ENCODE assay signal across 12 cellular contexts in the genomic region with DNA sequence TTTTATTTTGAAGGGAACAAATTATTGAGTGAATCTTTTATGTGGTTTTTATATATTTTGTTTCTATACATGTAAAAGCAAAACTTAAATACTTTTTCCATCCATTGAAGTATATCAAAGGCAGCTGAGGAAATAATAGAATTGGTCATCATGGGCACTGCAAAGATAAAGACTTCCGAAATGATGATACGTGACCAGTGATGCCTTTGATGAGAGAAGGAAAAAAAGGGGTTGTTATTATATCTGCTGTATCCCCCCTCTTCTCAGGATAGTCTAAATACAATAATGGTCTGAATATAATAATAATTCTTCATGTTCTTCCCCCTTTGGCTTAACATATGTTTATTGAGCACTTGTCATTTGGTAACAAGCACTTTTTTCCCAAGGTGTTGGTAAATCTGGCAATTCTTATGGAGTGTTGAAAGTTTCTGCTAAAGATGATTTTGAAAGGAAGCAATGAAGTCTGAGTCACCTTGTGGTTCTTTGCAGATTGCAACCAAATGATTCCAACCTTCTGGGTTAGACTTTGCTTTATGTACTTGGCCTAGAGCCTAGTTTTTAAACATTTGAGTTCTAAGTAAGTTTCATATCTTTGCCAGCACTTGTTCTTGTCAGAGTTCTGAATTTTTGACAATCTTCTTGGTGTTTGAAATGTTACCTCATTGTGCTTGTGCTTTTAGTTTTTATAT.
DNase-seq lines count a peak whose midpoint lies in the region; ATAC-seq and TF ChIP-seq lines count a peak whose summit lies in the region.
"Had no signal": no experiment of that assay in that cellular context is flagged by ENCODE, and none has a peak within 500 bp of the region (broad histone marks: within the 10 kb centered on the region; RNA-seq: fewer than 3 reads in every experiment).

No MANE protein-coding gene starts in this region.

- peaks cover 28% of the 10 kb centered on the region for H3K36me3 Mint-ChIP-seq in activated naive CD8-positive, alpha-beta T cell treated with anti-CD3 and anti-CD28 coated beads, Interleukin-2, amount 50 U/mL, for 24 hours (ENCODE audit: low read depth)

- POLR2A ChIA-PET in HEK293 (lab: Yijun Ruan, JAX) = no interaction called here

- no peaks in the 10 kb centered on the region for H3K4me1 ChIP-seq in HEK293 (ENCODE audit: control insufficient read depth, insufficient read depth, low read length)
- H3K4me1 ChIP-seq: uterus had no signal

- peaks cover 28% of the 10 kb centered on the region for H3K4me1 Mint-ChIP-seq in activated naive CD8-positive, alpha-beta T cell treated with anti-CD3 and anti-CD28 coated beads, Interleukin-2, amount 50 U/mL, for 24 hours
- H3K4me1 Mint-ChIP-seq: naive B cell had no signal

- peak; percentile 49 for ATAC-seq in activated naive CD8-positive, alpha-beta T cell treated with anti-CD3 and anti-CD28 coated beads, Interleukin-2, amount 50 U/mL, for 24 hours
- no peak for ATAC-seq in GM18511 (IDR thresholded peaks at IDR 0.05; ENCODE audit: unreplicated experiment)
- ATAC-seq in HG02840 (IDR thresholded peaks at IDR 0.05; ENCODE audit: low FRiP score, unreplicated experiment) = no peak
- no peak for ATAC-seq in GM21381 (IDR thresholded peaks at IDR 0.05; ENCODE audit: unreplicated experiment)

- H3K27me3 Mint-ChIP-seq in activated naive CD8-positive, alpha-beta T cell treated with anti-CD3 and anti-CD28 coated beads, Interleukin-2, amount 50 U/mL, for 24 hours = no peaks in the 10 kb centered on the region
- H3K27me3 Mint-ChIP-seq: naive B cell had no signal

- no peak overlapping the region for H3K4me3 ChIP-seq in HEK293 (ENCODE audit: low read depth, low read length)
- H3K4me3 ChIP-seq: uterus had no signal

- H3K9me3 ChIP-seq in HEK293 (ENCODE audit: control insufficient read depth, insufficient read depth, low read depth, low read length) = no peaks in the 10 kb centered on the region
- H3K9me3 ChIP-seq: uterus had no signal

- no peak overlapping the region for H3K27ac ChIP-seq in HEK293 (ENCODE audit: extremely low read depth, low read depth, low read length)
- H3K27ac ChIP-seq: uterus had no signal

- no peak overlapping the region for H3K4me3 Mint-ChIP-seq in activated naive CD8-positive, alpha-beta T cell treated with anti-CD3 and anti-CD28 coated beads, Interleukin-2, amount 50 U/mL, for 24 hours
- H3K4me3 Mint-ChIP-seq: naive B cell had no signal

- TF ChIP-seq CTCF in HEK293 (tag by site-specific recombination; IDR thresholded peaks at IDR 0.05) = no peak

- peak overlapping the region; percentile 39 for H3K27ac Mint-ChIP-seq in activated naive CD8-positive, alpha-beta T cell treated with anti-CD3 and anti-CD28 coated beads, Interleukin-2, amount 50 U/mL, for 24 hours

- H3K36me3 ChIP-seq in HEK293 (ENCODE audit: control insufficient read depth in 2 of 2, insufficient read depth in 1 of 2, low read length in 2 of 2) = peaks cover 87 to 95% of the 10 kb centered on the region in 2 experiments
- H3K36me3 ChIP-seq: uterus had no signal

- H3K9me3 Mint-ChIP-seq in activated naive CD8-positive, alpha-beta T cell treated with anti-CD3 and anti-CD28 coated beads, Interleukin-2, amount 50 U/mL, for 24 hours = no peaks in the 10 kb centered on the region
- H3K9me3 Mint-ChIP-seq: naive B cell had no signal

- peak; percentile 72 for DNase-seq in AG08395 (ENCODE audit: low spot score)
- DNase-seq in activated naive CD8-positive, alpha-beta T cell treated with anti-CD3 and anti-CD28 coated beads, Interleukin-2, amount 50 U/mL, for 24 hours = no peak
- peak; percentile 94 for DNase-seq in iris pigment epithelial cell (ENCODE audit: low read depth)
- DNase-seq in G401 (ENCODE audit: low spot score) = no peak
- DNase-seq: naive B cell; NCI-H2029; stimulated activated CD4-positive, alpha-beta T cell treated with anti-CD3 and anti-CD28 coated beads, Interleukin-4, amount 100 ng/mL, for 4 hours; uterus had no signal

- CTCF ChIA-PET in HEK293 (lab: Yijun Ruan, JAX) = interaction anchor here (0.6 to 4.2 kb wide), 9 partner anchors 8 to 1622 kb away, joined by 3 to 25 read pairs (median 3); no protein-coding TSS in a partner anchor

- in situ Hi-C loops in G401 (cut with HindIII; ENCODE audit: low sequenced_read_pairs) = no loop called here

TF ChIP-seq in HEK293, 187 proteins besides CTCF, POLR2A, EP300 and RAD21:
- no peak for TF ChIP-seq ZBTB48 (tag by site-specific recombination; IDR thresholded peaks at IDR 0.05)
- TF ChIP-seq, protein P1, sequence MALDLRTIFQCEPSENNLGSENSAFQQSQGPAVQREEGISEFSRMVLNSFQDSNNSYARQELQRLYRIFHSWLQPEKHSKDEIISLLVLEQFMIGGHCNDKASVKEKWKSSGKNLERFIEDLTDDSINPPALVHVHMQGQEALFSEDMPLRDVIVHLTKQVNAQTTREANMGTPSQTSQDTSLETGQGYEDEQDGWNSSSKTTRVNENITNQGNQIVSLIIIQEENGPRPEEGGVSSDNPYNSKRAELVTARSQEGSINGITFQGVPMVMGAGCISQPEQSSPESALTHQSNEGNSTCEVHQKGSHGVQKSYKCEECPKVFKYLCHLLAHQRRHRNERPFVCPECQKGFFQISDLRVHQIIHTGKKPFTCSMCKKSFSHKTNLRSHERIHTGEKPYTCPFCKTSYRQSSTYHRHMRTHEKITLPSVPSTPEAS (tag by site-specific recombination; IDR thresholded peaks at IDR 0.05) = no peak
- no peak for TF ChIP-seq ZXDB (tag by site-specific recombination; IDR thresholded peaks at IDR 0.05)
- TF ChIP-seq ZNF37A (tag by site-specific recombination; IDR thresholded peaks at IDR 0.05) = no peak
- TF ChIP-seq ZNF677 (tag by site-specific recombination; IDR thresholded peaks at IDR 0.05) = peak; percentile 74
- TF ChIP-seq GFI1B (tag by site-specific recombination; IDR thresholded peaks at IDR 0.05) = peak; percentile 10; the same call in 1 of the 2 replicates
- no peak for TF ChIP-seq ZNF585B (tag by site-specific recombination; IDR thresholded peaks at IDR 0.05)
- TF ChIP-seq, protein P2, sequence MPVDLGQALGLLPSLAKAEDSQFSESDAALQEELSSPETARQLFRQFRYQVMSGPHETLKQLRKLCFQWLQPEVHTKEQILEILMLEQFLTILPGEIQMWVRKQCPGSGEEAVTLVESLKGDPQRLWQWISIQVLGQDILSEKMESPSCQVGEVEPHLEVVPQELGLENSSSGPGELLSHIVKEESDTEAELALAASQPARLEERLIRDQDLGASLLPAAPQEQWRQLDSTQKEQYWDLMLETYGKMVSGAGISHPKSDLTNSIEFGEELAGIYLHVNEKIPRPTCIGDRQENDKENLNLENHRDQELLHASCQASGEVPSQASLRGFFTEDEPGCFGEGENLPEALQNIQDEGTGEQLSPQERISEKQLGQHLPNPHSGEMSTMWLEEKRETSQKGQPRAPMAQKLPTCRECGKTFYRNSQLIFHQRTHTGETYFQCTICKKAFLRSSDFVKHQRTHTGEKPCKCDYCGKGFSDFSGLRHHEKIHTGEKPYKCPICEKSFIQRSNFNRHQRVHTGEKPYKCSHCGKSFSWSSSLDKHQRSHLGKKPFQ (tag by site-specific recombination; IDR thresholded peaks at IDR 0.05) = no peak
- TF ChIP-seq, protein P3, sequence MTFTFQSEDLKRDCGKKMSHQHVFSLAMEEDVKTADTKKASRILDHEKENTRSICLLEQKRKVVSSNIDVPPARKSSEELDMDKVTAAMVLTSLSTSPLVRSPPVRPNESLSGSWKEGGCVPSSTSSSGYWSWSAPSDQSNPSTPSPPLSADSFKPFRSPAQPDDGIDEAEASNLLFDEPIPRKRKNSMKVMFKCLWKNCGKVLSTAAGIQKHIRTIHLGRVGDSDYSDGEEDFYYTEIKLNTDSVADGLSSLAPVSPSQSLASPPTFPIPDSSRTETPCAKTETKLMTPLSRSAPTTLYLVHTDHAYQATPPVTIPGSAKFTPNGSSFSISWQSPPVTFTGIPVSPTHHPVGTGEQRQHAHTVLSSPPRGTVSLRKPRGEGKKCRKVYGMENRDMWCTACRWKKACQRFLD (tag by site-specific recombination; IDR thresholded peaks at IDR 0.05) = no peak
- no peak for TF ChIP-seq KLF1 (tag by site-specific recombination; IDR thresholded peaks at IDR 0.05)
- TF ChIP-seq MZF1 (tag by site-specific recombination; IDR thresholded peaks at IDR 0.05; ENCODE audit: borderline replicate concordance) = no peak
- TF ChIP-seq ZNF549 (tag by site-specific recombination; IDR thresholded peaks at IDR 0.05) = no peak

Comparison
In these comparisons a context has a peak if more than half of its experiments do, and no peak if none do; other contexts are left out.
1. DNase-seq: peak in AG08395 (single experiment) and iris pigment epithelial cell (single experiment); none in activated naive CD8-positive, alpha-beta T cell treated with anti-CD3 and anti-CD28 coated beads, Interleukin-2, amount 50 U/mL, for 24 hours (single experiment) and G401 (single experiment).